ENCODE assay signal across 4 cellular contexts in genomic region chr1:30492451-30492850, GRCh38.
"Had no signal": no experiment of that assay in that cellular context is flagged by ENCODE, and none has a peak within 500 bp of the region (broad histone marks: within the 10 kb centered on the region; RNA-seq: fewer than 3 reads in every experiment).

No MANE protein-coding gene starts in this region.

- H2AFZ ChIP-seq: GM23338 had no signal

- H3K4me3 ChIP-seq: GM23338 had no signal

- H3K4me2 ChIP-seq: GM23338 had no signal

- ATAC-seq: GM23338 had no signal

- DNase-seq: H9, HCEC 1CT, IMR-90 had no signal
